Comparison of ENCODE assay signal across 22 cellular contexts in genomic region chr12:89951694-89952060, GRCh38.
DNase-seq lines count a peak whose midpoint lies in the region; ATAC-seq, FAIRE-seq and TF ChIP-seq lines count a peak whose summit lies in the region.
"Had no signal": no experiment of that assay in that cellular context is flagged by ENCODE, and none has a peak within 500 bp of the region (broad histone marks: within the 10 kb centered on the region; RNA-seq: fewer than 3 reads in every experiment).

No MANE protein-coding gene starts in this region.

- H3K4me3 ChIP-seq in transverse colon = no peak overlapping the region
- no peak overlapping the region for H3K4me3 ChIP-seq in suprapubic skin
- H3K4me3 ChIP-seq: testis had no signal

- TF ChIP-seq EP300 in transverse colon (IDR thresholded peaks at IDR 0.05; ENCODE audit: low read depth) = no peak
- TF ChIP-seq EP300 in suprapubic skin (IDR thresholded peaks at IDR 0.05) = no peak

- H3K4me3 Mint-ChIP-seq in T-helper 17 cell = no peak overlapping the region
- H3K4me3 Mint-ChIP-seq: activated naive CD4-positive, alpha-beta T cell treated with anti-CD3 and anti-CD28 coated beads, Interleukin-2, amount 50 U/mL, for 24 hours; activated T-cell treated with anti-CD3 and anti-CD28 coated beads, Interleukin-2, amount 50 U/mL, for 4 hours had no signal

- TF ChIP-seq POLR2A in transverse colon (IDR thresholded peaks at IDR 0.05) = no peak
- no peak for TF ChIP-seq POLR2A in suprapubic skin (IDR thresholded peaks at IDR 0.05)

- no peak for DNase-seq in GM19239 (ENCODE audit: insufficient read length, low spot score)
- no peak for DNase-seq in T-helper 17 cell
- peak; percentile 29 for DNase-seq in kidney tubule cell (ENCODE audit: low spot score)
- no peak for DNase-seq in transverse colon
- no peak for DNase-seq in suprapubic skin (ENCODE audit: low spot score in 2 of 2)
- DNase-seq: activated T-cell treated with anti-CD3 and anti-CD28 coated beads, Interleukin-2, amount 50 U/mL, for 4 hours; AML-193; MM.1S; NCI-H1436 treated with DMSO at 0.1 percent for 48 hours; NCI-H2171 treated with DMSO at 0.1 percent for 48 hours; NCI-H82; SK-N-SH; stimulated activated CD4-positive, alpha-beta T cell treated with anti-CD3 and anti-CD28 coated beads, Interleukin-12 subunit alpha, Interleukin-12 subunit beta, amount 100 ng/mL, for 4 hours; stimulated activated CD8-positive, alpha-beta memory T cell treated with anti-CD3 and anti-CD28 coated beads, Interleukin-4, amount 100 ng/mL, for 48 hours; T-helper 9 cell; testis had no signal

- FAIRE-seq in GM19239 (lab: Jason Lieb, UNC) = peak; percentile 31
- FAIRE-seq: H1, RCC 7860 had no signal

- H3K9me3 ChIP-seq in T-helper 17 cell (ENCODE audit: control insufficient read depth, low read length, poor library complexity, severe bottlenecking) = no peaks in the 10 kb centered on the region
- H3K9me3 ChIP-seq in transverse colon = no peaks in the 10 kb centered on the region
- no peaks in the 10 kb centered on the region for H3K9me3 ChIP-seq in suprapubic skin
- H3K9me3 ChIP-seq: neutrophil, SK-N-SH, testis had no signal

- H3K4me1 ChIP-seq in transverse colon = peaks cover 25 to 59% (median 40%) of the 10 kb centered on the region in 4 donors
- peaks cover 32% of the 10 kb centered on the region for H3K4me1 ChIP-seq in suprapubic skin

- H3K27ac Mint-ChIP-seq in T-helper 17 cell = peak overlapping the region; percentile 97
- H3K27ac Mint-ChIP-seq: activated naive CD4-positive, alpha-beta T cell treated with anti-CD3 and anti-CD28 coated beads, Interleukin-2, amount 50 U/mL, for 24 hours had no signal

- H3K27ac ChIP-seq in transverse colon = peak overlapping the region; percentile 10 to 76 (median 34)
- H3K27ac ChIP-seq in suprapubic skin = no peak overlapping the region
- H3K27ac ChIP-seq: neutrophil, testis had no signal

- WGBS in transverse colon (ENCODE audit: low coverage in 1 of 2), 2 donors = 26 to 27% methylated on average over 2 of the region's 2 CpGs
- WGBS in suprapubic skin = 92% methylated on average over 2 of the region's 2 CpGs

- no peaks in the 10 kb centered on the region for H3K36me3 ChIP-seq in transverse colon
- H3K36me3 ChIP-seq in suprapubic skin = no peaks in the 10 kb centered on the region
- H3K36me3 ChIP-seq: neutrophil had no signal

- TF ChIP-seq CTCF in transverse colon (IDR thresholded peaks at IDR 0.05) = no peak
- TF ChIP-seq CTCF in suprapubic skin (IDR thresholded peaks at IDR 0.05) = no peak

- peaks cover 33% of the 10 kb centered on the region for H3K4me1 Mint-ChIP-seq in T-helper 17 cell

- intact Hi-C loops in transverse colon (cut with DNase I; ENCODE audit: low total_unique reads) = no loop called here

- ATAC-seq in T-helper 17 cell (no peak), HG03432 (IDR thresholded peaks at IDR 0.05; ENCODE audit: unreplicated experiment) (no peak), GM21786 (IDR thresholded peaks at IDR 0.05; ENCODE audit: unreplicated experiment) (no peak)
- ATAC-seq: activated T-cell treated with anti-CD3 and anti-CD28 coated beads, Interleukin-2, amount 50 U/mL, for 4 hours had no signal

- in situ Hi-C loops in transverse colon (cut with MboI; ENCODE audit: low pct_ligation_motif_present in 1 of 4, low pct_unique_long_range_greater_than_20kb in 1 of 4, low sequenced_read_pairs in 3 of 4) = no loop called here

- H3K27me3 Mint-ChIP-seq in T-helper 17 cell = no peaks in the 10 kb centered on the region
- H3K27me3 Mint-ChIP-seq: activated naive CD4-positive, alpha-beta T cell treated with anti-CD3 and anti-CD28 coated beads, Interleukin-2, amount 50 U/mL, for 24 hours had no signal

- H3K36me3 Mint-ChIP-seq in T-helper 17 cell (ENCODE audit: low read depth) = peaks cover 3% of the 10 kb centered on the region
- H3K36me3 Mint-ChIP-seq: activated naive CD4-positive, alpha-beta T cell treated with anti-CD3 and anti-CD28 coated beads, Interleukin-2, amount 50 U/mL, for 24 hours had no signal

- H3K27me3 ChIP-seq in transverse colon (no peaks in the 10 kb centered on the region), suprapubic skin (no peaks in the 10 kb centered on the region)
- H3K27me3 ChIP-seq: neutrophil, testis had no signal
